8 cellular contexts compared by ENCODE assay signal in the genomic region with DNA sequence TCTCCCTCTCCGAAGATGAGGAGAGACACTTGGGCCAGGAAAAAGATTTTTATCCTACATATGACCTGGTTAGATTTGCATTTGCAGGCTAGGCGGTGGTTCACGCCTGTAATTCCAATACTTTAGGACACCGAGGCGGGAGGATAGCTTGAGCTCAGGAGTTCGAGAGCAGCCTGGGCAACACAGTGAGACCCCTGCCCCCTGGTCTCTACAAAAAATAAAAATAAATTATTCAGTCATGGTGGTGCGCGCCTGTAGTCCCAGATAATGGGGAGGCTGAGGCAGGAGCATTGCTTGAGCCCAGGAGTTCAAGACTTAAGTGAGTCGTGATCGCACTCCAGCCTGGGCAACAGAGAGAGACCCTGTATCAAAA. TPM values are rescaled to one million over a fixed set of nuclear protein-coding genes. Genes with fewer than 3 reads are reported as not detected.
DNase-seq lines count a peak whose midpoint lies in the region; ATAC-seq, FAIRE-seq and TF ChIP-seq lines count a peak whose summit lies in the region.

No MANE protein-coding gene starts in this region.

- peak overlapping the region; percentile 96 for H3K4me2 ChIP-seq in A549

- POLR2A ChIA-PET in A549 (lab: Yijun Ruan, JAX) = interaction anchor here (0.8 to 1.2 kb wide), 5 partner anchors 11 to 115 kb away, joined by 3 to 6 read pairs (median 4); partner anchors contain the start of genes GFOD2, RANBP10 and TSNAXIP1

- no peak for TF ChIP-seq POLR2A in A549 (IDR thresholded peaks at IDR 0.05; ENCODE audit: low read length)

- H3K4me1 ChIP-seq in A549 = peaks cover 6% of the 10 kb centered on the region; the same call in 1 of the 3 replicates

- H3K9me3 ChIP-seq in A549 = no peaks in the 10 kb centered on the region

- H3K4me3 ChIP-seq in A549 (peak overlapping the region; percentile 79), choroid plexus epithelial cell (ENCODE audit: low read depth, low read length) (peak overlapping the region; percentile 88)

- TF ChIP-seq CTCF in A549 (IDR thresholded peaks at IDR 0.05) (no peak), choroid plexus epithelial cell (conservative IDR thresholded peaks at IDR 0.05; ENCODE audit: low read depth, low read length) (no peak)

- no peaks in the 10 kb centered on the region for H3K9me3 Mint-ChIP-seq in IgD-negative memory B cell
- H3K9me3 Mint-ChIP-seq in naive B cell = no peaks in the 10 kb centered on the region

- DNase-seq in A549 (ENCODE audit: low read depth in 1 of 2, low spot score in 1 of 2) (no peak), choroid plexus epithelial cell (ENCODE audit: low read depth) (no peak), naive B cell (no peak), middle frontal gyrus (ENCODE audit: extremely low spot score, low spot score) (no peak), dermis blood vessel endothelial cell (no peak)

- ATAC-seq in A549 = no peak
- no peak for ATAC-seq in naive B cell (ENCODE audit: low read depth in 2 of 2)
- ATAC-seq in HG03159 (IDR thresholded peaks at IDR 0.05; ENCODE audit: unreplicated experiment) = no peak
- no peak for ATAC-seq in HG02588 (IDR thresholded peaks at IDR 0.05; ENCODE audit: unreplicated experiment)

- CTCF ChIA-PET in A549 (lab: Yijun Ruan, JAX) = interaction anchor here (0.8 to 15.0 kb wide), 4 partner anchors 17 to 94 kb away, joined by 4 to 187 read pairs (median 14); no protein-coding TSS in a partner anchor

- H3K27me3 Mint-ChIP-seq in IgD-negative memory B cell = no peaks in the 10 kb centered on the region
- no peaks in the 10 kb centered on the region for H3K27me3 Mint-ChIP-seq in naive B cell

- no peak for FAIRE-seq in A549 (lab: Jason Lieb, UNC)

- WGBS in A549 (ENCODE audit: missing lambda C conversion rate) = 82% methylated on average over 10 of the region's 10 CpGs

- H3K27ac Mint-ChIP-seq in IgD-negative memory B cell (peak overlapping the region in 2 of 3 donors; percentile 39 to 69), naive B cell (peak overlapping the region in 1 of 6 donors; percentile 85)

- H3K4me1 Mint-ChIP-seq in IgD-negative memory B cell (peaks cover 5 to 11% (median 7%) of the 10 kb centered on the region in 3 donors), naive B cell (peaks cover 13 to 24% (median 17%) of the 10 kb centered on the region in 3 donors)

- peak overlapping the region; percentile 79 to 91 for H3K27ac ChIP-seq in A549

- no peak for TF ChIP-seq RAD21 in A549 (conservative IDR thresholded peaks at IDR 0.05 in 1 of 2, IDR thresholded peaks at IDR 0.05 in 1 of 2)

- H3K36me3 Mint-ChIP-seq in IgD-negative memory B cell (no peaks in the 10 kb centered on the region), naive B cell (peaks cover 0 to 8% of the 10 kb centered on the region in 2 donors)

- H3K4me3 Mint-ChIP-seq in IgD-negative memory B cell (peak overlapping the region; percentile 90 to 93 (median 91)), naive B cell (peak overlapping the region; percentile 93 to 98 (median 95))

- TF ChIP-seq EP300 in A549 (IDR thresholded peaks at IDR 0.05) = no peak

TF ChIP-seq in A549, 52 proteins besides CTCF, POLR2A, EP300 and RAD21:
- TF ChIP-seq ZSCAN20 (CRISPR knock-in tag; IDR thresholded peaks at IDR 0.05) = no peak

RNA-seq across cellular contexts. Expression of gene THAP11, which starts 7.9 kb away (rescaled TPM):
- polyA plus RNA-seq in A549 (2011; rRNA removed) = 33.2 and 44.0 TPM in 2 replicates
- polyA plus RNA-seq in A549 (2012; cell fraction: cytosol; rRNA removed) = 56.9 and 68.8 TPM in 2 replicates
- 32.7 and 40.9 TPM in 2 replicates for polyA plus RNA-seq in A549 (2012; cell fraction: nucleus; rRNA removed)
- 27.2 to 30.9 TPM (median 30.0 TPM) in 3 replicates for polyA plus RNA-seq in A549 (2017; fragmentation: RNase III; extraction: RNeasy Plus Mini Kit Qiagen cat#74134 plus additional on column Dnase treatment)
- polyA minus RNA-seq in A549 (2011; rRNA and poly(A)+ RNA removed) = 22.3 and 22.6 TPM in 2 replicates
- 101 TPM for polyA plus RNA-seq in IgD-negative memory B cell
- polyA plus RNA-seq in naive B cell (ENCODE audit: low read depth in 6 of 6) = 100 to 1,000 TPM in 5 of 6 donors, 10 to 100 TPM in 1; 83.6 to 113 (median 105) TPM
- total RNA-seq in dermis blood vessel endothelial cell = 62.3 and 64.0 TPM in 2 replicates

RNA-seq across cellular contexts. Expression of gene NUTF2, which starts 12.5 kb away (rescaled TPM):
- 168 and 209 TPM in 2 replicates for polyA plus RNA-seq in A549 (2011; rRNA removed)
- 585 and 606 TPM in 2 replicates for polyA plus RNA-seq in A549 (2012; cell fraction: cytosol; rRNA removed)
- 173 and 271 TPM in 2 replicates for polyA plus RNA-seq in A549 (2012; cell fraction: nucleus; rRNA removed)
- 270 to 301 TPM (median 287 TPM) in 3 replicates for polyA plus RNA-seq in A549 (2017; fragmentation: RNase III; extraction: RNeasy Plus Mini Kit Qiagen cat#74134 plus additional on column Dnase treatment)
- polyA minus RNA-seq in A549 (2011; rRNA and poly(A)+ RNA removed) = 446 and 461 TPM in 2 replicates
- 111 TPM for polyA plus RNA-seq in IgD-negative memory B cell
- polyA plus RNA-seq in naive B cell (ENCODE audit: low read depth in 6 of 6) = 100 to 1,000 TPM; 126 to 148 (median 131) TPM
- total RNA-seq in dermis blood vessel endothelial cell = 176 and 260 TPM in 2 replicates

RNA-seq across cellular contexts. Expression of gene CENPT, which starts 13.3 kb away (rescaled TPM):
- polyA plus RNA-seq in A549 (2011; rRNA removed) (18.2 and 19.1 TPM in 2 replicates), A549 (2017; fragmentation: RNase III; extraction: RNeasy Plus Mini Kit Qiagen cat#74134 plus additional on column Dnase treatment) (35.9 to 40.3 TPM (median 36.9 TPM) in 3 replicates), IgD-negative memory B cell (13.4 TPM), naive B cell (ENCODE audit: low read depth in 6 of 6) (10 to 100 TPM in 3 of 6 donors, 1 to 10 TPM in 3; 7.6 to 15.1 (median 9.2) TPM)
- polyA plus RNA-seq in A549 (2012; cell fraction: cytosol; rRNA removed) = 40.2 and 42.7 TPM in 2 replicates
- polyA plus RNA-seq in A549 (2012; cell fraction: nucleus; rRNA removed) = 322 and 345 TPM in 2 replicates
- 23.4 and 24.1 TPM in 2 replicates for polyA minus RNA-seq in A549 (2011; rRNA and poly(A)+ RNA removed)
- 21.7 and 30.0 TPM in 2 replicates for total RNA-seq in dermis blood vessel endothelial cell

RNA-seq across cellular contexts. Expression of gene TSNAXIP1, which starts 27.5 kb away (rescaled TPM):
- polyA plus RNA-seq in A549 (2011; rRNA removed) (0.68 and 0.78 TPM in 2 replicates), A549 (2017; fragmentation: RNase III; extraction: RNeasy Plus Mini Kit Qiagen cat#74134 plus additional on column Dnase treatment) (0.97 to 1.2 TPM (median 1.1 TPM) in 3 replicates), IgD-negative memory B cell (not detected), naive B cell (ENCODE audit: low read depth in 6 of 6) (not detected)
- polyA plus RNA-seq in A549 (2012; cell fraction: cytosol; rRNA removed) = 0.43 and 0.63 TPM in 2 replicates
- polyA plus RNA-seq in A549 (2012; cell fraction: nucleus; rRNA removed) = 3.5 and 5.0 TPM in 2 replicates
- polyA minus RNA-seq in A549 (2011; rRNA and poly(A)+ RNA removed) = 0.58 and 0.73 TPM in 2 replicates
- 0.47 and 0.85 TPM in 2 replicates for total RNA-seq in dermis blood vessel endothelial cell

RNA-seq across cellular contexts. Expression of gene RANBP10, which starts 27.9 kb away (rescaled TPM):
- 9.8 and 11.1 TPM in 2 replicates for polyA plus RNA-seq in A549 (2011; rRNA removed)
- 10.0 and 11.9 TPM in 2 replicates for polyA plus RNA-seq in A549 (2012; cell fraction: cytosol; rRNA removed)
- polyA plus RNA-seq in A549 (2012; cell fraction: nucleus; rRNA removed) = 25.2 and 27.5 TPM in 2 replicates
- 6.9 to 7.5 TPM (median 7.5 TPM) in 3 replicates for polyA plus RNA-seq in A549 (2017; fragmentation: RNase III; extraction: RNeasy Plus Mini Kit Qiagen cat#74134 plus additional on column Dnase treatment)
- 14.4 and 16.0 TPM in 2 replicates for polyA minus RNA-seq in A549 (2011; rRNA and poly(A)+ RNA removed)
- 10.9 TPM for polyA plus RNA-seq in IgD-negative memory B cell
- 10 to 100 TPM in 5 of 6 donors, 1 to 10 TPM in 1; 5.2 to 23.0 (median 11.7) TPM for polyA plus RNA-seq in naive B cell (ENCODE audit: low read depth in 6 of 6)
- total RNA-seq in dermis blood vessel endothelial cell = 8.2 and 13.5 TPM in 2 replicates
